Comparison of ENCODE assay signal across 2 cellular contexts in the genomic region with DNA sequence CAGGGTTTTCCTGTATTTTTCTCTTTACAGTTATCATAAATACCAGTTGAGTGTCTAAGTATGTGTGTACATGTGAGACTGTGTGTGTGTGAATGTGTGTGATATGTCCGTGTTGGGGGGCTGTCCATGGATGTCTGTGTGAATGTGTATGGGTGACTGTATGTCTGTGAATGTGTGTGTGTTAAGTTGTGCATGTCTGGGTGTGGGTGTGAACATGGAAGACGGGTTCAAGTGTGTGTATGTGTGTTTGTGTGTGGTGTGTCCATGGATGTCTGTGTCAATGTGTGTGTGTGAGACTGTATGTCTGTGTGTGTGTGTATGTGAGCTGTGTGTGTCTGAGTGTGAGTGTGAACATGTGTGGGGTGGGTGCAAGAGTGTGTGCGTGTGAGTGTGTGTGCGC.
TF ChIP-seq lines count a peak whose summit lies in the region.

No MANE protein-coding gene starts in this region.

TF ChIP-seq in HCT116, 20 proteins besides CTCF, POLR2A, EP300 and RAD21:
- TF ChIP-seq CBX3 (IDR thresholded peaks at IDR 0.05; ENCODE audit: low read depth) (no peak), SRF (IDR thresholded peaks at IDR 0.05; ENCODE audit: low read depth) (no peak), SP1 (IDR thresholded peaks at IDR 0.05; ENCODE audit: low read depth) (no peak), ELF1 (IDR thresholded peaks at IDR 0.05; ENCODE audit: borderline replicate concordance, low read depth) (no peak), CEBPB (IDR thresholded peaks at IDR 0.05; ENCODE audit: low read depth) (no peak), FOSL1 (IDR thresholded peaks at IDR 0.05; ENCODE audit: low read depth) (no peak), EGR1 (IDR thresholded peaks at IDR 0.05; ENCODE audit: low read depth) (no peak), POLR2AphosphoS5 (IDR thresholded peaks at IDR 0.05; ENCODE audit: low read depth, low read length) (no peak)
- TF ChIP-seq, protein P1, sequence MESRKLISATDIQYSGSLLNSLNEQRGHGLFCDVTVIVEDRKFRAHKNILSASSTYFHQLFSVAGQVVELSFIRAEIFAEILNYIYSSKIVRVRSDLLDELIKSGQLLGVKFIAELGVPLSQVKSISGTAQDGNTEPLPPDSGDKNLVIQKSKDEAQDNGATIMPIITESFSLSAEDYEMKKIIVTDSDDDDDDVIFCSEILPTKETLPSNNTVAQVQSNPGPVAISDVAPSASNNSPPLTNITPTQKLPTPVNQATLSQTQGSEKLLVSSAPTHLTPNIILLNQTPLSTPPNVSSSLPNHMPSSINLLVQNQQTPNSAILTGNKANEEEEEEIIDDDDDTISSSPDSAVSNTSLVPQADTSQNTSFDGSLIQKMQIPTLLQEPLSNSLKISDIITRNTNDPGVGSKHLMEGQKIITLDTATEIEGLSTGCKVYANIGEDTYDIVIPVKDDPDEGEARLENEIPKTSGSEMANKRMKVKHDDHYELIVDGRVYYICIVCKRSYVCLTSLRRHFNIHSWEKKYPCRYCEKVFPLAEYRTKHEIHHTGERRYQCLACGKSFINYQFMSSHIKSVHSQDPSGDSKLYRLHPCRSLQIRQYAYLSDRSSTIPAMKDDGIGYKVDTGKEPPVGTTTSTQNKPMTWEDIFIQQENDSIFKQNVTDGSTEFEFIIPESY (IDR thresholded peaks at IDR 0.05; ENCODE audit: extremely low read depth, insufficient replicate concordance, low read length), result no peak
- TF ChIP-seq, protein P2, sequence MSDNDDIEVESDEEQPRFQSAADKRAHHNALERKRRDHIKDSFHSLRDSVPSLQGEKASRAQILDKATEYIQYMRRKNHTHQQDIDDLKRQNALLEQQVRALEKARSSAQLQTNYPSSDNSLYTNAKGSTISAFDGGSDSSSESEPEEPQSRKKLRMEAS (IDR thresholded peaks at IDR 0.05), result no peak
- TF ChIP-seq, protein P3, sequence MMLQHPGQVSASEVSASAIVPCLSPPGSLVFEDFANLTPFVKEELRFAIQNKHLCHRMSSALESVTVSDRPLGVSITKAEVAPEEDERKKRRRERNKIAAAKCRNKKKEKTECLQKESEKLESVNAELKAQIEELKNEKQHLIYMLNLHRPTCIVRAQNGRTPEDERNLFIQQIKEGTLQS (IDR thresholded peaks at IDR 0.05), result no peak
TF ChIP-seq in HCT116: peak in this region for 0.

TF ChIP-seq in H1, 55 proteins besides CTCF, POLR2A, EP300 and RAD21:
- TF ChIP-seq SIN3A (conservative IDR thresholded peaks at IDR 0.05 in 1 of 2, IDR thresholded peaks at IDR 0.05 in 1 of 2; ENCODE audit: low read depth in 1 of 2, low read length in 2 of 2), result no peak
- no peak for TF ChIP-seq SP1 (IDR thresholded peaks at IDR 0.05; ENCODE audit: low read depth, low read length)
- TF ChIP-seq, protein P4, sequence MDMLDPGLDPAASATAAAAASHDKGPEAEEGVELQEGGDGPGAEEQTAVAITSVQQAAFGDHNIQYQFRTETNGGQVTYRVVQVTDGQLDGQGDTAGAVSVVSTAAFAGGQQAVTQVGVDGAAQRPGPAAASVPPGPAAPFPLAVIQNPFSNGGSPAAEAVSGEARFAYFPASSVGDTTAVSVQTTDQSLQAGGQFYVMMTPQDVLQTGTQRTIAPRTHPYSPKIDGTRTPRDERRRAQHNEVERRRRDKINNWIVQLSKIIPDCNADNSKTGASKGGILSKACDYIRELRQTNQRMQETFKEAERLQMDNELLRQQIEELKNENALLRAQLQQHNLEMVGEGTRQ (IDR thresholded peaks at IDR 0.05; ENCODE audit: low read length), result no peak
- TF ChIP-seq TEAD4 (IDR thresholded peaks at IDR 0.05; ENCODE audit: low read depth, low read length), result no peak
- TF ChIP-seq, protein P3 (IDR thresholded peaks at IDR 0.05; ENCODE audit: insufficient read depth, low read depth, low read length), result no peak
- TF ChIP-seq BRCA1 (IDR thresholded peaks at IDR 0.05; ENCODE audit: low read depth, low read length), result no peak
- TF ChIP-seq JUN (IDR thresholded peaks at IDR 0.05; ENCODE audit: low read depth, low read length), result no peak
- no peak for TF ChIP-seq YY1 (IDR thresholded peaks at IDR 0.05; ENCODE audit: low read depth, low read length)
- no peak for TF ChIP-seq JUND (IDR thresholded peaks at IDR 0.05; ENCODE audit: low read length)
- TF ChIP-seq SP4 (IDR thresholded peaks at IDR 0.05; ENCODE audit: low read length), result no peak
- TF ChIP-seq CBX5 (IDR thresholded peaks at IDR 0.05; ENCODE audit: low read depth, low read length), result no peak
- no peak for TF ChIP-seq RFX5 (IDR thresholded peaks at IDR 0.05; ENCODE audit: borderline replicate concordance, low read depth, low read length)
- no peak for TF ChIP-seq NRF1 (IDR thresholded peaks at IDR 0.05; ENCODE audit: low read depth, low read length)
- no peak for TF ChIP-seq HDAC2 (IDR thresholded peaks at IDR 0.05; ENCODE audit: borderline replicate concordance in 1 of 2, low read depth in 2 of 2, low read length in 2 of 2)
- no peak for TF ChIP-seq GTF2F1 (IDR thresholded peaks at IDR 0.05; ENCODE audit: borderline replicate concordance, low read depth, low read length)
